ENCODE assay signal across 8 cellular contexts in the genomic region with DNA sequence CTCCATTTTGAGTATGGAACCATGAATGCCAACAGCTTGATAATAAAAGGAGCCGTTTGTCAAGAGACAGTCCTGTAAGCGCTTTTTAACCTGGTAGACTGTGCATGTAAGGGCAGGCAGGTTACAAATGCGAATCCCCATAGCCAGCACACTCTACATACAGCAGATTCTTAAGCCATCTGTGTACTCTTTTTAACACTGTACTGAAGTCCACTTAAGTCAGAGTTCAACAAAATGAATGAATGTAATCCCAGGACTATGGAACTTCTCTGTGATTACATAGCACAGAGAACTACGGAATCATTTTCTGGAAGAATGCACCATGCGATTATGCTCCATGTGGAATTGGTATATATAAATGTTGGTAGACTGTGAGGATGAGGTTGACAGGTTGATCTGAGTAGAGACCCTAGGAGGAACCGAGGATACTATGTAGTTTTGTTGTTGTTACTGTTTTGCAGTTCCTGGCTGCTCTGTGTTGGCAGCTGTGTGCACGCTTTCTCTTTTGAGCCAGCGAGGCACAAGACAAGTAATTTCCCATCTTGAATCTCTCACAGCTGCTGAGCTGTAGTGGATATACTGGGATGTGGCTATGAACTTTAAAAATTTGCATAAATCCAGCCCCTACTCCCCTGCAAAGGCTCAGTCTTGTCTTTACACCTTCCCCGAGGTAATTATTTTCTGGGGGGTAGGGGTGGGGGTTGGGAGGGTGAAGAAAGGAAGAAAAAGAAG. TPM values are rescaled to one million over a fixed set of nuclear protein-coding genes. Genes with fewer than 3 reads are reported as not detected.
DNase-seq lines count a peak whose midpoint lies in the region; TF ChIP-seq lines count a peak whose summit lies in the region.

No MANE protein-coding gene starts in this region.

- H3K36me3 Mint-ChIP-seq in chondrocyte (ENCODE audit: low read depth) (no peaks in the 10 kb centered on the region), type B pancreatic cell (peaks cover 24% of the 10 kb centered on the region)

- TF ChIP-seq CTCF in chondrocyte (IDR thresholded peaks at IDR 0.05) (no peak), type B pancreatic cell (conservative IDR thresholded peaks at IDR 0.05) (no peak)

- peak overlapping the region; percentile 78 for H3K4me3 Mint-ChIP-seq in chondrocyte (ENCODE audit: unreplicated experiment)
- peak overlapping the region; percentile 89 for H3K4me3 Mint-ChIP-seq in type B pancreatic cell

- H3K4me1 Mint-ChIP-seq in chondrocyte (ENCODE audit: low read depth) (peaks cover 20% of the 10 kb centered on the region), type B pancreatic cell (ENCODE audit: unreplicated experiment) (peaks cover 34% of the 10 kb centered on the region)

- peak; percentile 39 for DNase-seq in NOMO-1 treated with DMSO at 0.1 percent for 48 hours (lab: John Stamatoyannopoulos, UW; ENCODE audit: unreplicated experiment)
- DNase-seq in NOMO-1 (lab: John Stamatoyannopoulos, UW; ENCODE audit: unreplicated experiment in 2 of 2): no peak
- peak; percentile 50 for DNase-seq in HCEC 1CT
- DNase-seq in NAMALWA (ENCODE audit: low spot score): peak; percentile 79
- no peak for DNase-seq in chondrocyte (ENCODE audit: low spot score)
- peak; percentile 57 for DNase-seq in medulla oblongata (ENCODE audit: extremely low spot score)
- no peak for DNase-seq in type B pancreatic cell (ENCODE audit: extremely low spot score, unreplicated experiment)
- no peak for DNase-seq in NCI-H1694 (lab: John Stamatoyannopoulos, UW)

- H3K27ac Mint-ChIP-seq in chondrocyte (ENCODE audit: unreplicated experiment) (peak overlapping the region; percentile 77), type B pancreatic cell (peak overlapping the region; percentile 88)

- H3K9me3 Mint-ChIP-seq in chondrocyte (ENCODE audit: low read depth): no peaks in the 10 kb centered on the region
- H3K9me3 Mint-ChIP-seq in type B pancreatic cell: no peaks in the 10 kb centered on the region

- no peaks in the 10 kb centered on the region for H3K27me3 Mint-ChIP-seq in chondrocyte (ENCODE audit: low read depth)
- H3K27me3 Mint-ChIP-seq in type B pancreatic cell: no peaks in the 10 kb centered on the region

RNA-seq across cellular contexts. Expression of gene LRRC8D, which starts 21.9 kb away (rescaled TPM):
- total RNA-seq in chondrocyte: 11.3 to 14.9 TPM (median 13.4 TPM) in 3 replicates
- 31.1 and 31.9 TPM in 2 replicates for total RNA-seq in type B pancreatic cell (ENCODE audit: low replicate concordance)

Comparison
In these comparisons a context has a peak if more than half of its experiments do, and no peak if none do; other contexts are left out.
1. DNase-seq: peak in NOMO-1 treated with DMSO at 0.1 percent for 48 hours (single experiment), HCEC 1CT (single experiment), NAMALWA (single experiment) and medulla oblongata (single experiment); none in NOMO-1 (0 of 2), chondrocyte (single experiment), type B pancreatic cell (single experiment) and NCI-H1694 (single experiment).